ENCODE assay signal across 13 cellular contexts in the genomic region with DNA sequence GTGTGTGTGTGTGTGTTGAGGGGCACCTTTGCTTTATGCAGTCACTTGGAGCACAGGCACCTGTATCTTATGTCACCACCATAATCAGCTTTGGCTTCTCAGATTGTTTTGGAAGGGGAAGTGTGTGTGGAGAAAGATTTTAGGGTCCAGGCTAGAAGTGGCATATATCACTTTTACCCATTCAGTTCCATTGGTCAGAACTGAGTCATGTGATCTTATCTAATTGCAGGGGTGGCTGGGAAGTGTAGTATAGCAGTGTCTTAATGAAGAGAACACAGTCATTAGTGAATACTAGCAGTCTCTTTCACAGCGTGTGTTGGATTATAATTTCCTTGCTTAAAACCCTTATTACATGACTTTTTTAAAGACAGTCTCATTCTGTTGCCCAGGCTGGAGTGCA. TPM values are rescaled to one million over a fixed set of nuclear protein-coding genes. Genes with fewer than 3 reads are reported as not detected.
DNase-seq lines count a peak whose midpoint lies in the region; ATAC-seq, FAIRE-seq and TF ChIP-seq lines count a peak whose summit lies in the region.
"Had no signal": no experiment of that assay in that cellular context is flagged by ENCODE, and none has a peak within 500 bp of the region (broad histone marks: within the 10 kb centered on the region; RNA-seq: fewer than 3 reads in every experiment).

No MANE protein-coding gene starts in this region.

- TF ChIP-seq CTCF in OCI-LY7 (conservative IDR thresholded peaks at IDR 0.05; ENCODE audit: low read length) (no peak), glutamatergic neuron (IDR thresholded peaks at IDR 0.05; ENCODE audit: partially characterized antibody, unreplicated experiment) (no peak)

- H3K4me3 ChIP-seq in CD4-positive, CD25-positive, alpha-beta regulatory T cell (ENCODE audit: low read depth, low read length) = no peak overlapping the region
- H3K4me3 ChIP-seq in OCI-LY7 (ENCODE audit: low read depth, low read length, poor library complexity, severe bottlenecking) (peak overlapping the region; percentile 52), SJCRH30 (no peak overlapping the region), H7 (ENCODE audit: insufficient read depth, low read depth, low read length) (no peak overlapping the region)
- H3K4me3 ChIP-seq: adrenal gland, HAP-1 had no signal

- H3K79me2 ChIP-seq in OCI-LY7 (ENCODE audit: insufficient read depth, low read depth, low read length) = peaks cover 96% of the 10 kb centered on the region

- peak in 2 of 3 donors; percentile 19 to 33 for DNase-seq in CD4-positive, CD25-positive, alpha-beta regulatory T cell
- no peak for DNase-seq in GM12891 (ENCODE audit: insufficient read length, low spot score)
- DNase-seq in OCI-LY7 (ENCODE audit: low spot score) = peak; percentile 67
- DNase-seq in glutamatergic neuron = no peak
- no peak for DNase-seq in SJCRH30
- no peak for DNase-seq in mesenteric fat pad (ENCODE audit: low spot score)
- DNase-seq in H7 = no peak
- DNase-seq: activated CD8-positive, alpha-beta memory T cell treated with anti-CD3 and anti-CD28 coated beads for 24 hours; adrenal gland had no signal

- peaks cover 0 to 3% of the 10 kb centered on the region in 2 experiments for H3K9me3 ChIP-seq in CD4-positive, CD25-positive, alpha-beta regulatory T cell (ENCODE audit: control insufficient read depth in 2 of 2, low read length in 2 of 2)
- H3K9me3 ChIP-seq in OCI-LY7 (ENCODE audit: low read length) (peaks cover 14% of the 10 kb centered on the region; the same call in 1 of the 2 replicates), SJCRH30 (replicated peaks) (no peaks in the 10 kb centered on the region; the same call in 1 of the 2 replicates)
- H3K9me3 ChIP-seq: adrenal gland, HAP-1, neutrophil had no signal

- CTCF ChIA-PET in OCI-LY7 (lab: Charles Lee; ENCODE audit: unreplicated experiment) = no interaction called here

- no peaks in the 10 kb centered on the region for H3K36me3 Mint-ChIP-seq in CD4-positive, CD25-positive, alpha-beta regulatory T cell
- no peaks in the 10 kb centered on the region for H3K36me3 Mint-ChIP-seq in glutamatergic neuron (ENCODE audit: unreplicated experiment)
- peaks cover 25% of the 10 kb centered on the region for H3K36me3 Mint-ChIP-seq in stimulated activated memory B cell treated with anti-CD40 and anti-IgM and Interleukin-4, amounts not matched to agents 10 μg/mL and 1 μg/mL and 100 μg/mL, for 72 hours

- no peaks in the 10 kb centered on the region for H4K20me1 ChIP-seq in OCI-LY7 (ENCODE audit: insufficient read depth, low read length)

- intact Hi-C loops in OCI-LY7 (cut with micrococcal nuclease; ENCODE audit: unreplicated experiment) = no loop called here

- no peaks in the 10 kb centered on the region for H3K27me3 Mint-ChIP-seq in CD4-positive, CD25-positive, alpha-beta regulatory T cell
- peaks cover 7% of the 10 kb centered on the region for H3K27me3 Mint-ChIP-seq in glutamatergic neuron (ENCODE audit: unreplicated experiment)
- H3K27me3 Mint-ChIP-seq in stimulated activated memory B cell treated with anti-CD40 and anti-IgM and Interleukin-4, amounts not matched to agents 10 μg/mL and 1 μg/mL and 100 μg/mL, for 72 hours = no peaks in the 10 kb centered on the region

- no peak overlapping the region for H3K27ac ChIP-seq in CD4-positive, CD25-positive, alpha-beta regulatory T cell (ENCODE audit: insufficient read depth, low read length, poor library complexity, severe bottlenecking)
- peak overlapping the region; percentile 96 for H3K27ac ChIP-seq in OCI-LY7 (ENCODE audit: low read depth, low read length, poor library complexity, severe bottlenecking)
- no peak overlapping the region for H3K27ac ChIP-seq in SJCRH30
- H3K27ac ChIP-seq: adrenal gland, KMS-11 had no signal

- peak; percentile 40 for FAIRE-seq in GM12891 (lab: Jason Lieb, UNC)

- peaks cover 54 to 94% (median 78%) of the 10 kb centered on the region in 4 donors for H3K4me1 Mint-ChIP-seq in CD4-positive, CD25-positive, alpha-beta regulatory T cell
- peaks cover 15% of the 10 kb centered on the region for H3K4me1 Mint-ChIP-seq in glutamatergic neuron (ENCODE audit: low read depth, unreplicated experiment)
- peaks cover 75% of the 10 kb centered on the region for H3K4me1 Mint-ChIP-seq in stimulated activated memory B cell treated with anti-CD40 and anti-IgM and Interleukin-4, amounts not matched to agents 10 μg/mL and 1 μg/mL and 100 μg/mL, for 72 hours

- no peaks in the 10 kb centered on the region for H3K9me2 ChIP-seq in OCI-LY7 (ENCODE audit: insufficient read depth, low read length)

- H2AFZ ChIP-seq in OCI-LY7 (ENCODE audit: low read length) = no peak overlapping the region

- no TSS peak for BruUV-seq in OCI-LY7 (replicated peaks; lab: Mats Ljungman, UMichigan)

- peaks cover 0 to 8% (median 2%) of the 10 kb centered on the region in 7 donors for H3K9me3 Mint-ChIP-seq in CD4-positive, CD25-positive, alpha-beta regulatory T cell
- H3K9me3 Mint-ChIP-seq in glutamatergic neuron (ENCODE audit: unreplicated experiment) = peaks cover 7% of the 10 kb centered on the region
- H3K9me3 Mint-ChIP-seq in stimulated activated memory B cell treated with anti-CD40 and anti-IgM and Interleukin-4, amounts not matched to agents 10 μg/mL and 1 μg/mL and 100 μg/mL, for 72 hours = peaks cover 10% of the 10 kb centered on the region

- peaks cover 48% of the 10 kb centered on the region for H3K4me1 ChIP-seq in CD4-positive, CD25-positive, alpha-beta regulatory T cell (ENCODE audit: control insufficient read depth, insufficient read depth, low read length, poor library complexity, severe bottlenecking)
- H3K4me1 ChIP-seq in OCI-LY7 (ENCODE audit: insufficient read depth, low read length, poor library complexity, severe bottlenecking) = peaks cover 71% of the 10 kb centered on the region
- H3K4me1 ChIP-seq in SJCRH30 = no peaks in the 10 kb centered on the region
- H3K4me1 ChIP-seq: HAP-1 had no signal

- no peaks in the 10 kb centered on the region for H3K27me3 ChIP-seq in CD4-positive, CD25-positive, alpha-beta regulatory T cell (ENCODE audit: control insufficient read depth, insufficient read depth, low read length)
- H3K27me3 ChIP-seq in SJCRH30 (no peaks in the 10 kb centered on the region), H7 (ENCODE audit: control insufficient read depth, insufficient read depth, low read length) (no peaks in the 10 kb centered on the region)
- H3K27me3 ChIP-seq: adrenal gland, neutrophil had no signal

- H3K36me3 ChIP-seq in CD4-positive, CD25-positive, alpha-beta regulatory T cell (ENCODE audit: control insufficient read depth, insufficient read depth, low read length) = no peaks in the 10 kb centered on the region
- H3K36me3 ChIP-seq in OCI-LY7 (ENCODE audit: insufficient read depth, low read length) (peaks cover 40% of the 10 kb centered on the region), SJCRH30 (peaks cover 11% of the 10 kb centered on the region; the same call in 1 of the 2 replicates), H7 (replicated peaks; ENCODE audit: control insufficient read depth, insufficient read depth, low read length) (no peaks in the 10 kb centered on the region; the same call in 1 of the 2 replicates)
- H3K36me3 ChIP-seq: adrenal gland, HAP-1, neutrophil had no signal

- peak overlapping the region; percentile 88 for H3K4me2 ChIP-seq in OCI-LY7 (ENCODE audit: low read length)

- peak overlapping the region in 2 of 3 donors; percentile 47 to 78 for H3K27ac Mint-ChIP-seq in CD4-positive, CD25-positive, alpha-beta regulatory T cell
- H3K27ac Mint-ChIP-seq in glutamatergic neuron (ENCODE audit: unreplicated experiment) = peak overlapping the region; percentile 74
- H3K27ac Mint-ChIP-seq in stimulated activated memory B cell treated with anti-CD40 and anti-IgM and Interleukin-4, amounts not matched to agents 10 μg/mL and 1 μg/mL and 100 μg/mL, for 72 hours = no peak overlapping the region

- POLR2A ChIA-PET in OCI-LY7 (lab: Charles Lee) = interaction anchor here (1.0 to 3.8 kb wide), 5 partner anchors 10 to 74 kb away, joined by 3 to 30 read pairs (median 3); partner anchors contain the start of gene NCK1

- H3K4me3 Mint-ChIP-seq in CD4-positive, CD25-positive, alpha-beta regulatory T cell = peak overlapping the region in 2 of 4 donors; percentile 18 to 58
- no peak overlapping the region for H3K4me3 Mint-ChIP-seq in glutamatergic neuron (ENCODE audit: unreplicated experiment)
- no peak overlapping the region for H3K4me3 Mint-ChIP-seq in stimulated activated memory B cell treated with anti-CD40 and anti-IgM and Interleukin-4, amounts not matched to agents 10 μg/mL and 1 μg/mL and 100 μg/mL, for 72 hours

- no peak for TF ChIP-seq POLR2A in GM12891 (IDR thresholded peaks at IDR 0.05; ENCODE audit: low read depth, low read length)

- peak; percentile 51 to 67 for ATAC-seq in CD4-positive, CD25-positive, alpha-beta regulatory T cell (ENCODE audit: low read depth in 2 of 2)
- no peak for ATAC-seq in stimulated activated memory B cell treated with anti-CD40 and anti-IgM and Interleukin-4, amounts not matched to agents 10 μg/mL and 1 μg/mL and 100 μg/mL, for 72 hours

TF ChIP-seq in GM12891, 5 proteins besides CTCF, POLR2A, EP300 and RAD21:
- TF ChIP-seq POU2F2 (IDR thresholded peaks at IDR 0.05; ENCODE audit: low read depth, low read length) (no peak), SPI1 (IDR thresholded peaks at IDR 0.05; ENCODE audit: low read depth, low read length) (peak; percentile 19; the same call in 1 of the 2 replicates)

RNA-seq across cellular contexts. Expression of gene NCK1, which starts 20.6 kb away (rescaled TPM):
- 64.9 TPM for total RNA-seq in CD4-positive, CD25-positive, alpha-beta regulatory T cell
- polyA plus RNA-seq in CD4-positive, CD25-positive, alpha-beta regulatory T cell = 10 to 100 TPM; 48.7 to 63.5 (median 53.8) TPM
- 14.5 TPM for polyA plus RNA-seq in GM12891 (2012; ENCODE audit: low read depth, missing spikeins)
- 24.9 and 35.2 TPM in 2 replicates for total RNA-seq in OCI-LY7 (2014; rRNA removed; shearing (Covaris generic))
- total RNA-seq in OCI-LY7 (2022) = 38.1 and 46.2 TPM in 2 replicates
- 28.4 TPM for total RNA-seq in glutamatergic neuron (ENCODE audit: unreplicated experiment)
- total RNA-seq in SJCRH30 (2014; rRNA removed; shearing (Covaris generic)) = 33.1 and 42.9 TPM in 2 replicates
- 49.7 TPM for total RNA-seq in mesenteric fat pad
- total RNA-seq in H7 (2014; rRNA removed; shearing (Covaris generic)) = 19.4 and 25.9 TPM in 2 replicates

Comparison
In these comparisons a context has a peak if more than half of its experiments do, and no peak if none do; other contexts are left out.
1. DNase-seq: peak in CD4-positive, CD25-positive, alpha-beta regulatory T cell (2 of 3) and OCI-LY7 (single experiment); none in GM12891 (single experiment), glutamatergic neuron (single experiment), SJCRH30 (0 of 2), mesenteric fat pad (single experiment) and H7 (single experiment).